18 cellular contexts compared by ENCODE assay signal in genomic region chr4:22315643-22316042, GRCh38.
DNase-seq lines count a peak whose midpoint lies in the region.
"Had no signal": no experiment of that assay in that cellular context is flagged by ENCODE, and none has a peak within 500 bp of the region (broad histone marks: within the 10 kb centered on the region; RNA-seq: fewer than 3 reads in every experiment).

No MANE protein-coding gene starts in this region.

- peak; percentile 7 for DNase-seq in NCI-H146 (lab: John Stamatoyannopoulos, UW)
- DNase-seq in NCI-H146 treated with DMSO at 0.1 percent for 48 hours (lab: John Stamatoyannopoulos, UW; ENCODE audit: unreplicated experiment), result no peak
- peak; percentile 13 for DNase-seq in H4 (ENCODE audit: low spot score)
- DNase-seq in RKO (ENCODE audit: low spot score), result peak; percentile 42
- peak; percentile 10 for DNase-seq in foreskin melanocyte
- no peak for DNase-seq in NCI-H2107 (lab: John Stamatoyannopoulos, UW)
- no peak for DNase-seq in NOMO-1 treated with DMSO at 0.1 percent for 48 hours (lab: John Stamatoyannopoulos, UW; ENCODE audit: unreplicated experiment)
- no peak for DNase-seq in NCI-H2107 treated with DMSO at 0.1 percent for 48 hours (lab: John Stamatoyannopoulos, UW; ENCODE audit: unreplicated experiment)
- DNase-seq: activated CD4-positive, alpha-beta T cell treated with anti-CD3 and anti-CD28 coated beads, Interleukin-2, amount 50 U/mL, for 48 hours; activated T-cell treated with anti-CD3 and anti-CD28 coated beads for 4 hours; amygdala; caudate nucleus; dermis blood vessel endothelial cell; NCI-H1930; NCI-H345; NK-92 treated with Interleukin-12 subunit alpha and Interleukin-12 subunit beta, amount 100 ng/mL, for 24 hours; right cardiac atrium; SW 1271 had no signal

Comparison
In these comparisons a context has a peak if more than half of its experiments do, and no peak if none do; other contexts are left out.
1. DNase-seq: peak in NCI-H146 (single experiment), H4 (single experiment), RKO (single experiment) and foreskin melanocyte (single experiment); none in NCI-H146 treated with DMSO at 0.1 percent for 48 hours (single experiment), NCI-H2107 (single experiment), NOMO-1 treated with DMSO at 0.1 percent for 48 hours (single experiment) and NCI-H2107 treated with DMSO at 0.1 percent for 48 hours (single experiment).